Comparison of ENCODE assay signal across 15 cellular contexts in the genomic region with DNA sequence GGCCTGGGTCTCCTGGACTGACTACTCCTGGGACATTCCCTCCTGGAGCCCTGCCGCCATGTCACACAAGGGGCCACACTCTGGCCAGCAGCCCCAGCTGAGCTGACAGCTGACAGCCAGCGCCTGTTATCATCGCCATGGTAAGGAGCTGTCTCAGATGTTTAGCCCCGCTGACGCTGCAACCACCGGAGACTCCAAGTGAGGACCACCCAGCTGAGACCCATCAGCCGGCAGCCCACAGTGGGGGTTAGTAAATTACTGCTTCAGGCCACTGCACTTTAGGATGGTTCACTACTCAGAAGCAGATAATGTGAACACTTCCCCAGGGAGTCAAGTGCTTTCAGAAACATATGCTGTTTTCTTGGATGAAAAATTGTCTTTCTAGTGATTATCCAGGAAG. TPM values are rescaled to one million over a fixed set of nuclear protein-coding genes. Genes with fewer than 3 reads are reported as not detected.
DNase-seq lines count a peak whose midpoint lies in the region; ATAC-seq and TF ChIP-seq lines count a peak whose summit lies in the region.
"Had no signal": no experiment of that assay in that cellular context is flagged by ENCODE, and none has a peak within 500 bp of the region (broad histone marks: within the 10 kb centered on the region; RNA-seq: fewer than 3 reads in every experiment).

No MANE protein-coding gene starts in this region.

- peaks cover 18% of the 10 kb centered on the region for H3K9me3 Mint-ChIP-seq in nephron progenitor cell
- no peaks in the 10 kb centered on the region for H3K9me3 Mint-ChIP-seq in naive thymus-derived CD4-positive, alpha-beta T cell
- H3K9me3 Mint-ChIP-seq: IgD-negative memory B cell; naive thymus-derived CD8-positive, alpha-beta T cell; T-helper 2 cell treated with Interferon-gamma antibody and Interleukin-4, amounts not matched to agents 5 μg/mL and 100 μg/mL, for 36 hours had no signal

- CTCF ChIA-PET in naive thymus-derived CD4-positive, alpha-beta T cell (lab: Charles Lee) = interaction anchor here (1.0 kb wide), 1 partner anchor 38 kb away, joined by 3 read pairs; no protein-coding TSS in a partner anchor

- H3K36me3 ChIP-seq in ACC112 (ENCODE audit: insufficient read depth, low read length) = no peaks in the 10 kb centered on the region
- no peaks in the 10 kb centered on the region for H3K36me3 ChIP-seq in naive thymus-derived CD4-positive, alpha-beta T cell (ENCODE audit: control insufficient read depth in 2 of 3, insufficient read depth in 3 of 3, low read length in 3 of 3)

- no peaks in the 10 kb centered on the region for H3K9me3 ChIP-seq in naive thymus-derived CD4-positive, alpha-beta T cell (ENCODE audit: control insufficient read depth in 2 of 3, low read length in 3 of 3)
- H3K9me3 ChIP-seq: A549 had no signal

- no peak overlapping the region for H3K4me3 Mint-ChIP-seq in nephron progenitor cell
- H3K4me3 Mint-ChIP-seq in naive thymus-derived CD4-positive, alpha-beta T cell = no peak overlapping the region
- H3K4me3 Mint-ChIP-seq: T-helper 2 cell treated with Interferon-gamma antibody and Interleukin-4, amounts not matched to agents 5 μg/mL and 100 μg/mL, for 36 hours had no signal

- TF ChIP-seq CTCF in fibroblast of mammary gland (conservative IDR thresholded peaks at IDR 0.05; ENCODE audit: control insufficient read depth, insufficient read depth, low read depth, low read length) = no peak
- TF ChIP-seq CTCF in nephron progenitor cell (IDR thresholded peaks at IDR 0.05) = no peak

- H2AFZ ChIP-seq in ACC112 (ENCODE audit: low read length, unreplicated experiment) = no peak overlapping the region

- no peak overlapping the region for H3K27ac Mint-ChIP-seq in nephron progenitor cell
- H3K27ac Mint-ChIP-seq in naive thymus-derived CD4-positive, alpha-beta T cell = no peak overlapping the region
- H3K27ac Mint-ChIP-seq: IgD-negative memory B cell; T-helper 2 cell treated with Interferon-gamma antibody and Interleukin-4, amounts not matched to agents 5 μg/mL and 100 μg/mL, for 36 hours had no signal

- no peak overlapping the region for H3K4me3 ChIP-seq in ACC112 (ENCODE audit: low read depth, low read length)
- no peak overlapping the region for H3K4me3 ChIP-seq in fibroblast of mammary gland (ENCODE audit: control insufficient read depth, low read depth, low read length)
- H3K4me3 ChIP-seq in naive thymus-derived CD4-positive, alpha-beta T cell (ENCODE audit: low read length) = no peak overlapping the region
- H3K4me3 ChIP-seq: A549 had no signal

- H3K27me3 ChIP-seq in ACC112 (ENCODE audit: insufficient read depth, low read length) = no peaks in the 10 kb centered on the region
- no peaks in the 10 kb centered on the region for H3K27me3 ChIP-seq in naive thymus-derived CD4-positive, alpha-beta T cell (ENCODE audit: control insufficient read depth in 2 of 2, insufficient read depth in 2 of 2, low read length in 2 of 2)

- peaks cover 16% of the 10 kb centered on the region for H3K27me3 Mint-ChIP-seq in nephron progenitor cell (ENCODE audit: low read depth, poor library complexity)
- no peaks in the 10 kb centered on the region for H3K27me3 Mint-ChIP-seq in naive thymus-derived CD4-positive, alpha-beta T cell
- H3K27me3 Mint-ChIP-seq: IgD-negative memory B cell; naive thymus-derived CD8-positive, alpha-beta T cell had no signal

- DNase-seq in NCI-H69 (lab: John Stamatoyannopoulos, UW) (peak; percentile 42), fibroblast of mammary gland (ENCODE audit: low read depth) (peak; percentile 63), nephron progenitor cell (peak; percentile 24), mesenteric fat pad (ENCODE audit: low spot score) (no peak)
- DNase-seq in naive thymus-derived CD4-positive, alpha-beta T cell = no peak
- DNase-seq: activated CD4-positive, alpha-beta T cell treated with anti-CD3 and anti-CD28 coated beads for 48 hours; activated T-cell treated with anti-CD3 and anti-CD28 coated beads, Interleukin-2, amount 50 U/mL, for 48 hours; naive thymus-derived CD8-positive, alpha-beta T cell; NCI-H526 had no signal

- peaks cover 48% of the 10 kb centered on the region for H3K4me1 Mint-ChIP-seq in nephron progenitor cell
- H3K4me1 Mint-ChIP-seq in naive thymus-derived CD4-positive, alpha-beta T cell = no peaks in the 10 kb centered on the region
- H3K4me1 Mint-ChIP-seq: naive thymus-derived CD8-positive, alpha-beta T cell had no signal

- POLR2A ChIA-PET in naive thymus-derived CD4-positive, alpha-beta T cell (lab: Charles Lee) = no interaction called here

- H3K4me1 ChIP-seq in ACC112 (ENCODE audit: control insufficient read depth, insufficient read depth, low read length, unreplicated experiment) = peaks cover 30% of the 10 kb centered on the region
- no peaks in the 10 kb centered on the region for H3K4me1 ChIP-seq in naive thymus-derived CD4-positive, alpha-beta T cell (ENCODE audit: control insufficient read depth in 2 of 2, insufficient read depth in 2 of 2, low read length in 2 of 2)

- intact Hi-C loops in naive thymus-derived CD4-positive, alpha-beta T cell (cut with micrococcal nuclease) = loop anchor here in 1 of 2 donors (2.0 kb wide), 1 partner anchor 15 kb away; the partner anchor contains the start of gene SPHK1

- H3K36me3 Mint-ChIP-seq in nephron progenitor cell (ENCODE audit: low read depth) = no peaks in the 10 kb centered on the region
- no peaks in the 10 kb centered on the region for H3K36me3 Mint-ChIP-seq in naive thymus-derived CD4-positive, alpha-beta T cell
- H3K36me3 Mint-ChIP-seq: naive thymus-derived CD8-positive, alpha-beta T cell had no signal

- no peaks in the 10 kb centered on the region for H3K79me2 ChIP-seq in ACC112 (ENCODE audit: control insufficient read depth, insufficient read depth, low read length, unreplicated experiment)

- peak overlapping the region; percentile 98 for H3K27ac ChIP-seq in ACC112 (ENCODE audit: low read depth, low read length)
- H3K27ac ChIP-seq in naive thymus-derived CD4-positive, alpha-beta T cell (ENCODE audit: low read depth, low read length) = no peak overlapping the region
- H3K27ac ChIP-seq: A549 had no signal

- no peak for ATAC-seq in naive thymus-derived CD4-positive, alpha-beta T cell
- ATAC-seq in HG03460 (IDR thresholded peaks at IDR 0.05; ENCODE audit: unreplicated experiment) = no peak
- ATAC-seq in HG03135 (IDR thresholded peaks at IDR 0.05; ENCODE audit: unreplicated experiment) = no peak
- ATAC-seq: naive thymus-derived CD8-positive, alpha-beta T cell had no signal

RNA-seq across cellular contexts. Expression of gene SPHK1, which starts 14.6 kb away (rescaled TPM):
- 10 to 100 TPM in 1 of 5 experiments, 1 to 10 TPM in 2, under 1 TPM in 2; 0.43 to 14.1 (median 1.9) TPM for total RNA-seq in naive thymus-derived CD4-positive, alpha-beta T cell
- polyA plus RNA-seq in naive thymus-derived CD4-positive, alpha-beta T cell = under 1 TPM; 0.45 to 0.46 TPM
- total RNA-seq in mesenteric fat pad = 26.5 TPM
- polyA plus RNA-seq: IgD-negative memory B cell had no signal

RNA-seq across cellular contexts. Expression of gene PRPSAP1, which starts 16.1 kb away (rescaled TPM):
- 10 to 100 TPM; 19.6 to 55.9 (median 45.8) TPM for total RNA-seq in naive thymus-derived CD4-positive, alpha-beta T cell
- 10 to 100 TPM; 53.3 to 59.1 TPM for polyA plus RNA-seq in naive thymus-derived CD4-positive, alpha-beta T cell
- 38.2 TPM for total RNA-seq in mesenteric fat pad

Comparison
In these comparisons a context has a peak if more than half of its experiments do, and no peak if none do; other contexts are left out.
1. DNase-seq: peak in NCI-H69 (single experiment), fibroblast of mammary gland (single experiment) and nephron progenitor cell (single experiment); none in naive thymus-derived CD4-positive, alpha-beta T cell (0 of 9) and mesenteric fat pad (single experiment).